ENCODE assay signal across 8 cellular contexts in genomic region chr9:71768388-71769174, GRCh38. TPM values are rescaled to one million over a fixed set of nuclear protein-coding genes. Genes with fewer than 3 reads are reported as not detected.
A peak's percentile ranks its signal among the peaks of the same experiment; 100 is the strongest.
DNase-seq lines count a peak whose midpoint lies in the region; ATAC-seq and TF ChIP-seq lines count a peak whose summit lies in the region.

TSS of gene CEMIP2 (minus strand) at chr9:71768513. CDS start at chr9:71750373, 18,140 bp downstream.

- H3K9me3 Mint-ChIP-seq in activated T-helper 2 cell treated with anti-CD3 and anti-CD28 coated beads, Interferon-gamma antibody, Interleukin-2, Interleukin-4, amounts not matched to agents 10 μg/mL and 5 μg/mL and 100 μg/mL, durations not matched to agents 14 hours and 24 hours and 36 hours, result no peaks in the 10 kb centered on the region
- H3K9me3 Mint-ChIP-seq in natural killer cell, result no peaks in the 10 kb centered on the region

- H3K36me3 Mint-ChIP-seq in activated T-helper 2 cell treated with anti-CD3 and anti-CD28 coated beads, Interferon-gamma antibody, Interleukin-2, Interleukin-4, amounts not matched to agents 10 μg/mL and 5 μg/mL and 100 μg/mL, durations not matched to agents 14 hours and 24 hours and 36 hours (ENCODE audit: low read depth), result peaks cover 12% of the 10 kb centered on the region
- H3K36me3 Mint-ChIP-seq in natural killer cell, result no peaks in the 10 kb centered on the region

- H3K9me3 ChIP-seq in DOHH2 (ENCODE audit: control insufficient read depth, insufficient read depth, low read length), result no peaks in the 10 kb centered on the region

- TF ChIP-seq CTCF in DOHH2 (IDR thresholded peaks at IDR 0.05; ENCODE audit: low read depth, low read length, poor library complexity, severe bottlenecking), result no peak
- TF ChIP-seq CTCF in fibroblast of mammary gland (conservative IDR thresholded peaks at IDR 0.05; ENCODE audit: control insufficient read depth, insufficient read depth, low read depth, low read length), result no peak
- peak; percentile 62 for TF ChIP-seq CTCF in natural killer cell (IDR thresholded peaks at IDR 0.05)

- ATAC-seq in GM21717 (IDR thresholded peaks at IDR 0.05; ENCODE audit: unreplicated experiment) (peak; percentile 87), natural killer cell (peak; percentile 82 to 95 (median 86))

- DNase-seq in KBM-7, result peak; percentile 91
- peak; percentile 90 for DNase-seq in RPMI7951 (ENCODE audit: low read depth)
- DNase-seq in activated T-helper 2 cell treated with anti-CD3 and anti-CD28 coated beads, Interferon-gamma antibody, Interleukin-2, Interleukin-4, amounts not matched to agents 10 μg/mL and 5 μg/mL and 100 μg/mL, durations not matched to agents 14 hours and 24 hours and 36 hours (ENCODE audit: low spot score), result peak; percentile 86
- peak; percentile 86 for DNase-seq in fibroblast of mammary gland (ENCODE audit: low read depth)
- DNase-seq in natural killer cell, result peak; percentile 86
- DNase-seq in stimulated activated naive CD4-positive, alpha-beta T cell treated with Interleukin-2 at 50 U/mL for 16 hours (lab: John Stamatoyannopoulos, UW), result peak; percentile 87

- peaks cover 44% of the 10 kb centered on the region for H3K4me1 Mint-ChIP-seq in activated T-helper 2 cell treated with anti-CD3 and anti-CD28 coated beads, Interferon-gamma antibody, Interleukin-2, Interleukin-4, amounts not matched to agents 10 μg/mL and 5 μg/mL and 100 μg/mL, durations not matched to agents 14 hours and 24 hours and 36 hours (ENCODE audit: low read depth)
- H3K4me1 Mint-ChIP-seq in natural killer cell, result peaks cover 54 to 56% of the 10 kb centered on the region in 2 donors

- in situ Hi-C loops in KBM-7 (cut with MboI; ENCODE audit: low pct_unique_long_range_greater_than_20kb, low sequenced_read_pairs), result no loop called here

- peak within 1 kb of the TSS; percentile 80 for H3K4me3 ChIP-seq in DOHH2 (ENCODE audit: low read length)
- H3K4me3 ChIP-seq in fibroblast of mammary gland (ENCODE audit: control insufficient read depth, low read depth, low read length), result peak within 1 kb of the TSS; percentile 76

- H3K27ac Mint-ChIP-seq in activated T-helper 2 cell treated with anti-CD3 and anti-CD28 coated beads, Interferon-gamma antibody, Interleukin-2, Interleukin-4, amounts not matched to agents 10 μg/mL and 5 μg/mL and 100 μg/mL, durations not matched to agents 14 hours and 24 hours and 36 hours, result peak within 1 kb of the TSS; percentile 88
- H3K27ac Mint-ChIP-seq in natural killer cell, result peak within 1 kb of the TSS; percentile 88 to 94

- H3K27me3 Mint-ChIP-seq in activated T-helper 2 cell treated with anti-CD3 and anti-CD28 coated beads, Interferon-gamma antibody, Interleukin-2, Interleukin-4, amounts not matched to agents 10 μg/mL and 5 μg/mL and 100 μg/mL, durations not matched to agents 14 hours and 24 hours and 36 hours (ENCODE audit: low read depth), result no peaks in the 10 kb centered on the region
- no peaks in the 10 kb centered on the region for H3K27me3 Mint-ChIP-seq in natural killer cell (ENCODE audit: low read depth in 2 of 2)

- peak within 1 kb of the TSS; percentile 89 for H3K4me3 Mint-ChIP-seq in activated T-helper 2 cell treated with anti-CD3 and anti-CD28 coated beads, Interferon-gamma antibody, Interleukin-2, Interleukin-4, amounts not matched to agents 10 μg/mL and 5 μg/mL and 100 μg/mL, durations not matched to agents 14 hours and 24 hours and 36 hours (ENCODE audit: low read depth)
- peak within 1 kb of the TSS; percentile 92 for H3K4me3 Mint-ChIP-seq in natural killer cell

- no peak within 1 kb of the TSS for H3K27ac ChIP-seq in DOHH2 (ENCODE audit: low read depth, low read length)

- H3K9me2 ChIP-seq in DOHH2 (replicated peaks; ENCODE audit: control insufficient read depth, low read length), result no peaks in the 10 kb centered on the region

- peaks cover 3% of the 10 kb centered on the region for H4K20me1 ChIP-seq in DOHH2 (ENCODE audit: control insufficient read depth, insufficient read depth, low read depth, low read length)

- H3F3A ChIP-seq in DOHH2 (ENCODE audit: control insufficient read depth, insufficient read depth), result no peaks in the 10 kb centered on the region; the same call in 1 of the 2 replicates

- peaks cover 19% of the 10 kb centered on the region for H3K4me1 ChIP-seq in DOHH2 (ENCODE audit: control insufficient read depth, low read length)

- H3K27me3 ChIP-seq in DOHH2 (ENCODE audit: control insufficient read depth, low read length), result peaks cover 52% of the 10 kb centered on the region

- no peaks in the 10 kb centered on the region for H3K36me3 ChIP-seq in DOHH2 (ENCODE audit: control insufficient read depth, low read length)

- intact Hi-C loops in activated T-helper 2 cell treated with anti-CD3 and anti-CD28 coated beads, Interferon-gamma antibody, Interleukin-2, Interleukin-4, amounts not matched to agents 10 μg/mL and 5 μg/mL and 100 μg/mL, durations not matched to agents 14 hours and 24 hours and 36 hours (cut with micrococcal nuclease), result loop anchor here (1.0 to 5.0 kb wide), 9 partner anchors 13 to 1356 kb away; partner anchors contain the start of gene KLF9
- intact Hi-C loops in natural killer cell (cut with micrococcal nuclease), result loop anchor here (1.0 to 10.0 kb wide), 4 partner anchors 14 to 164 kb away; no protein-coding TSS in a partner anchor

- peak within 1 kb of the TSS; percentile 96 for H3K4me2 ChIP-seq in DOHH2 (ENCODE audit: low read length)

- H3K79me2 ChIP-seq in DOHH2 (ENCODE audit: control insufficient read depth, low read length), result no peaks in the 10 kb centered on the region

RNA-seq across cellular contexts. Expression of gene CEMIP2, which starts in this region (rescaled TPM):
- total RNA-seq in RPMI7951 (2014; rRNA removed; shearing (Covaris generic)), result 17.2 and 26.3 TPM in 2 replicates
- 44.8 and 45.3 TPM in 2 replicates for total RNA-seq in activated T-helper 2 cell treated with anti-CD3 and anti-CD28 coated beads, Interferon-gamma antibody, Interleukin-2, Interleukin-4, amounts not matched to agents 10 μg/mL and 5 μg/mL and 100 μg/mL, durations not matched to agents 14 hours and 24 hours and 36 hours
- total RNA-seq in natural killer cell, result 100 to 1,000 TPM; 204 to 326 (median 230) TPM
